In genomic region chr2:15504882-15505663, GRCh38 we compare ENCODE assay signal across 1 cellular context.
TF ChIP-seq lines count a peak whose summit lies in the region.

No MANE protein-coding gene starts in this region.

TF ChIP-seq in endothelial cell of umbilical vein, 7 proteins besides CTCF, POLR2A, EP300 and RAD21:
- TF ChIP-seq JUN (IDR thresholded peaks at IDR 0.05; ENCODE audit: borderline replicate concordance, insufficient read depth, insufficient read length, low read depth): no peak
- no peak for TF ChIP-seq GATA2 (IDR thresholded peaks at IDR 0.05; ENCODE audit: insufficient read depth, insufficient read length, low read depth, low read length)
- TF ChIP-seq MAX (IDR thresholded peaks at IDR 0.05; ENCODE audit: insufficient read depth, insufficient read length): no peak
- no peak for TF ChIP-seq POLR2AphosphoS5 (IDR thresholded peaks at IDR 0.05; ENCODE audit: insufficient read depth, low read depth, low read length)
- TF ChIP-seq FOS (IDR thresholded peaks at IDR 0.05; ENCODE audit: borderline replicate concordance, insufficient read depth, low read length): no peak
- no peak for TF ChIP-seq EZH2 (IDR thresholded peaks at IDR 0.05; ENCODE audit: borderline replicate concordance, low read depth, low read length, severe bottlenecking)
- no peak for TF ChIP-seq MYC (IDR thresholded peaks at IDR 0.05; ENCODE audit: low read depth, low read length)
